11 cellular contexts compared by ENCODE assay signal in genomic region chr1:8431028-8431427, GRCh38.
A peak's percentile ranks its signal among the peaks of the same experiment; 100 is the strongest.
DNase-seq lines count a peak whose midpoint lies in the region; ATAC-seq and TF ChIP-seq lines count a peak whose summit lies in the region.
"Had no signal": no experiment of that assay in that cellular context is flagged by ENCODE, and none has a peak within 500 bp of the region (broad histone marks: within the 10 kb centered on the region; RNA-seq: fewer than 3 reads in every experiment).

No MANE protein-coding gene starts in this region.

- peaks cover 0 to 40% (median 0%) of the 10 kb centered on the region in 3 donors for H3K4me1 ChIP-seq in gastroesophageal sphincter

- H3K4me3 ChIP-seq in gastroesophageal sphincter, result no peak overlapping the region
- H3K4me3 ChIP-seq: sigmoid colon had no signal

- H3K36me3 Mint-ChIP-seq in activated naive CD8-positive, alpha-beta T cell treated with anti-CD3 and anti-CD28 coated beads for 36 hours, result peaks cover 14% of the 10 kb centered on the region

- H3K9me3 ChIP-seq in gastroesophageal sphincter, result no peaks in the 10 kb centered on the region
- H3K9me3 ChIP-seq: sigmoid colon had no signal

- no peaks in the 10 kb centered on the region for H3K36me3 ChIP-seq in gastroesophageal sphincter
- H3K36me3 ChIP-seq: sigmoid colon had no signal

- H3K27ac ChIP-seq in gastroesophageal sphincter, result no peak overlapping the region
- H3K27ac ChIP-seq: 22Rv1, sigmoid colon had no signal

- DNase-seq in DMS53 (lab: John Stamatoyannopoulos, UW) (peak; percentile 16), DMS53 treated with DMSO at 0.1 percent for 48 hours (lab: John Stamatoyannopoulos, UW; ENCODE audit: unreplicated experiment) (no peak), T-helper 1 cell (peak in 4 of 5 donors; percentile 8 to 37 (median 24)), NCI-H2081 treated with DMSO at 0.1 percent for 48 hours (lab: John Stamatoyannopoulos, UW) (no peak), GM19238 (ENCODE audit: insufficient read length, low spot score) (no peak)
- no peak for DNase-seq in activated naive CD8-positive, alpha-beta T cell treated with anti-CD3 and anti-CD28 coated beads for 36 hours
- peak; percentile 15 to 29 for DNase-seq in stimulated activated CD4-positive, alpha-beta T cell treated with anti-CD3 and anti-CD28 coated beads, Interleukin-2, amount 100 ng/mL, for 24 hours
- DNase-seq: H7, sigmoid colon had no signal

- no peak for ATAC-seq in gastroesophageal sphincter

- no peak for TF ChIP-seq CTCF in gastroesophageal sphincter (IDR thresholded peaks at IDR 0.05)

- no peak for TF ChIP-seq EP300 in gastroesophageal sphincter (IDR thresholded peaks at IDR 0.05)

- H3K27me3 ChIP-seq in gastroesophageal sphincter, result no peaks in the 10 kb centered on the region
- H3K27me3 ChIP-seq: sigmoid colon had no signal

- 87 to 88% methylated on average over 7 of the region's 8 CpGs for WGBS in gastroesophageal sphincter (ENCODE audit: low coverage in 1 of 2), 2 donors

- H3K27me3 Mint-ChIP-seq in activated naive CD8-positive, alpha-beta T cell treated with anti-CD3 and anti-CD28 coated beads for 36 hours, result no peaks in the 10 kb centered on the region

- peaks cover 43% of the 10 kb centered on the region for H3K4me1 Mint-ChIP-seq in activated naive CD8-positive, alpha-beta T cell treated with anti-CD3 and anti-CD28 coated beads for 36 hours

- no peak for TF ChIP-seq POLR2A in gastroesophageal sphincter (IDR thresholded peaks at IDR 0.05)

- H3K9me3 Mint-ChIP-seq in activated naive CD8-positive, alpha-beta T cell treated with anti-CD3 and anti-CD28 coated beads for 36 hours, result no peaks in the 10 kb centered on the region

- peak overlapping the region; percentile 65 for H3K27ac Mint-ChIP-seq in activated naive CD8-positive, alpha-beta T cell treated with anti-CD3 and anti-CD28 coated beads for 36 hours

- no peak overlapping the region for H3K4me3 Mint-ChIP-seq in activated naive CD8-positive, alpha-beta T cell treated with anti-CD3 and anti-CD28 coated beads for 36 hours

Comparison
In these comparisons a context has a peak if more than half of its experiments do, and no peak if none do; other contexts are left out.
1. DNase-seq: peak in DMS53 (single experiment), T-helper 1 cell (4 of 5) and stimulated activated CD4-positive, alpha-beta T cell treated with anti-CD3 and anti-CD28 coated beads, Interleukin-2, amount 100 ng/mL, for 24 hours (2 of 2); none in DMS53 treated with DMSO at 0.1 percent for 48 hours (single experiment), activated naive CD8-positive, alpha-beta T cell treated with anti-CD3 and anti-CD28 coated beads for 36 hours (single experiment), NCI-H2081 treated with DMSO at 0.1 percent for 48 hours (single experiment) and GM19238 (single experiment).